ENCODE assay signal across 15 cellular contexts in the genomic region with DNA sequence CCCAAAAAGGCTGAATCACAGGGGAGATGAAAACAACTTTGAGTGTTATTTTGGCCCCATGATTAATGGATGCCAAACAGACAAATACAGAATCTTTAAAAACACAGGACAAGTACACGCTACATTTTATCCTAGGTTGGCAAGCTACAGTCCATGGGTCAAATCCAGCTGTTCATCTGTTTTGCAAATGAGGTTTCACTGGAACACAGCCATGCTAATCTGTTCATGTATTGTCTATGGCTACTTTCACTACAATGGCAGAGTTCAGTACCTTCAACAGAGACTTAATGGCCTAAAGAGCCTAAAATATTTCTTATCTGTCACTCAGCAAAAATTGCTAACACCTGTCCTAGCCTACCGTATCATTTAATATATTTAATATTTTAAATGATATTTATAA.
DNase-seq lines count a peak whose midpoint lies in the region; ATAC-seq lines count a peak whose summit lies in the region.
"Had no signal": no experiment of that assay in that cellular context is flagged by ENCODE, and none has a peak within 500 bp of the region (broad histone marks: within the 10 kb centered on the region; RNA-seq: fewer than 3 reads in every experiment).

No MANE protein-coding gene starts in this region.

- ATAC-seq in HG03025 (IDR thresholded peaks at IDR 0.05; ENCODE audit: low FRiP score, unreplicated experiment), result no peak
- ATAC-seq: A549; CD8-positive, alpha-beta T cell had no signal

- DNase-seq in DMS 273 (lab: John Stamatoyannopoulos, UW; ENCODE audit: unreplicated experiment) (peak; percentile 18), DMS 273 treated with DMSO at 0.1 percent for 48 hours (lab: John Stamatoyannopoulos, UW) (no peak), Ammon's horn (ENCODE audit: low spot score) (peak; percentile 48), inferior parietal cortex (ENCODE audit: extremely low spot score) (peak; percentile 16), pons (ENCODE audit: low spot score) (peak; percentile 89), AML-193 (lab: John Stamatoyannopoulos, UW) (no peak), hippocampal formation (lab: John Stamatoyannopoulos, UW) (no peak)
- DNase-seq: CD8-positive, alpha-beta T cell; DMS153; DMS79; GDM1; GM23248; IMR-90 had no signal

Comparison
In these comparisons a context has a peak if more than half of its experiments do, and no peak if none do; other contexts are left out.
1. DNase-seq: peak in DMS 273 (single experiment), Ammon's horn (single experiment), inferior parietal cortex (single experiment) and pons (single experiment); none in DMS 273 treated with DMSO at 0.1 percent for 48 hours (single experiment), AML-193 (0 of 2) and hippocampal formation (0 of 2).